Comparison of ENCODE assay signal across 8 cellular contexts in genomic region chr12:50024804-50025186, GRCh38. TPM values are rescaled to one million over a fixed set of nuclear protein-coding genes. Genes with fewer than 3 reads are reported as not detected.
DNase-seq lines count a peak whose midpoint lies in the region; ATAC-seq and TF ChIP-seq lines count a peak whose summit lies in the region.

No MANE protein-coding gene starts in this region.

- H3K27ac Mint-ChIP-seq in activated CD4-positive, alpha-beta memory T cell treated with anti-CD3 and anti-CD28 coated beads, Interleukin-2, amount 10 ng/mL, durations not matched to agents 7 days and 5 days = peak overlapping the region; percentile 96
- H3K27ac Mint-ChIP-seq in stimulated activated naive CD8-positive, alpha-beta T cell treated with anti-CD3 and anti-CD28 coated beads, Interleukin-15, Interleukin-2, amounts not matched to agents 100 ng/mL and 50 ng/mL, for 24 hours = peak overlapping the region; percentile 97

- ATAC-seq in HG03175 (IDR thresholded peaks at IDR 0.05; ENCODE audit: unreplicated experiment) = peak; percentile 10

- peak overlapping the region; percentile 88 for H3K4me3 ChIP-seq in iPS-18c (ENCODE audit: insufficient read depth, low read depth, low read length)

- peaks cover 45% of the 10 kb centered on the region for H3K4me1 Mint-ChIP-seq in activated CD4-positive, alpha-beta memory T cell treated with anti-CD3 and anti-CD28 coated beads, Interleukin-2, amount 10 ng/mL, durations not matched to agents 7 days and 5 days
- H3K4me1 Mint-ChIP-seq in stimulated activated naive CD8-positive, alpha-beta T cell treated with anti-CD3 and anti-CD28 coated beads, Interleukin-15, Interleukin-2, amounts not matched to agents 100 ng/mL and 50 ng/mL, for 24 hours (ENCODE audit: low read depth) = peaks cover 32% of the 10 kb centered on the region

- H3K27me3 Mint-ChIP-seq in activated CD4-positive, alpha-beta memory T cell treated with anti-CD3 and anti-CD28 coated beads, Interleukin-2, amount 10 ng/mL, durations not matched to agents 7 days and 5 days = peaks cover 2% of the 10 kb centered on the region
- H3K27me3 Mint-ChIP-seq in stimulated activated naive CD8-positive, alpha-beta T cell treated with anti-CD3 and anti-CD28 coated beads, Interleukin-15, Interleukin-2, amounts not matched to agents 100 ng/mL and 50 ng/mL, for 24 hours = peaks cover 3% of the 10 kb centered on the region

- peak overlapping the region; percentile 94 for H3K4me3 Mint-ChIP-seq in activated CD4-positive, alpha-beta memory T cell treated with anti-CD3 and anti-CD28 coated beads, Interleukin-2, amount 10 ng/mL, durations not matched to agents 7 days and 5 days
- H3K4me3 Mint-ChIP-seq in stimulated activated naive CD8-positive, alpha-beta T cell treated with anti-CD3 and anti-CD28 coated beads, Interleukin-15, Interleukin-2, amounts not matched to agents 100 ng/mL and 50 ng/mL, for 24 hours = peak overlapping the region; percentile 99

- CTCF ChIA-PET in activated CD4-positive, alpha-beta memory T cell treated with anti-CD3 and anti-CD28 coated beads, Interleukin-2, amount 10 ng/mL, durations not matched to agents 7 days and 5 days (lab: Charles Lee) = interaction anchor here (0.7 to 4.0 kb wide), 11 partner anchors 8 to 87 kb away, joined by 3 to 21 read pairs (median 7); partner anchors contain the start of genes COX14 and SMARCD1
- CTCF ChIA-PET in GM10248 (lab: Yijun Ruan, JAX) = interaction anchor here (1.0 to 3.3 kb wide), 9 partner anchors 9 to 79 kb away, joined by 3 to 36 read pairs (median 6); no protein-coding TSS in a partner anchor

- no peak for TF ChIP-seq CTCF in GM10248 (IDR thresholded peaks at IDR 0.05; ENCODE audit: control extremely low read depth, extremely low read depth, low read depth, missing control alignments)
- no peak for TF ChIP-seq CTCF in GM10266 (IDR thresholded peaks at IDR 0.05; ENCODE audit: control insufficient read depth, insufficient read depth, low read depth, missing control alignments)

- peaks cover 36% of the 10 kb centered on the region for H3K36me3 Mint-ChIP-seq in activated CD4-positive, alpha-beta memory T cell treated with anti-CD3 and anti-CD28 coated beads, Interleukin-2, amount 10 ng/mL, durations not matched to agents 7 days and 5 days (ENCODE audit: low read depth)
- peaks cover 31% of the 10 kb centered on the region for H3K36me3 Mint-ChIP-seq in stimulated activated naive CD8-positive, alpha-beta T cell treated with anti-CD3 and anti-CD28 coated beads, Interleukin-15, Interleukin-2, amounts not matched to agents 100 ng/mL and 50 ng/mL, for 24 hours (ENCODE audit: low read depth)

- H3K9me3 ChIP-seq in iPS-18c (ENCODE audit: control insufficient read depth, insufficient read depth, low read length) = no peaks in the 10 kb centered on the region

- DNase-seq in activated T-cell treated with anti-CD3 and anti-CD28 coated beads for 48 hours (ENCODE audit: low read depth) (peak; percentile 13), activated T-cell treated with anti-CD3 and anti-CD28 coated beads for 4 hours (no peak), GM10248 (ENCODE audit: extremely low spot score) (no peak), GM10266 (ENCODE audit: extremely low spot score) (no peak)
- no peak for DNase-seq in activated CD4-positive, alpha-beta memory T cell treated with anti-CD3 and anti-CD28 coated beads, Interleukin-2, amount 10 ng/mL, durations not matched to agents 7 days and 5 days

- POLR2A ChIA-PET in activated CD4-positive, alpha-beta memory T cell treated with anti-CD3 and anti-CD28 coated beads, Interleukin-2, amount 10 ng/mL, durations not matched to agents 7 days and 5 days (lab: Charles Lee) = interaction anchor here (0.6 to 2.8 kb wide), 19 partner anchors 9 to 1082 kb away, joined by 3 to 12 read pairs (median 6); partner anchors contain the start of genes BCDIN3D, COX14, LIMA1 and SMARCD1
- POLR2A ChIA-PET in GM10248 (lab: Yijun Ruan, JAX) = interaction anchor here (0.5 to 0.7 kb wide), 2 partner anchors 523 to 836 kb away, joined by 3 to 5 read pairs; partner anchors contain the start of gene TUBA1A

- peaks cover 2% of the 10 kb centered on the region for H3K9me3 Mint-ChIP-seq in activated CD4-positive, alpha-beta memory T cell treated with anti-CD3 and anti-CD28 coated beads, Interleukin-2, amount 10 ng/mL, durations not matched to agents 7 days and 5 days
- H3K9me3 Mint-ChIP-seq in stimulated activated naive CD8-positive, alpha-beta T cell treated with anti-CD3 and anti-CD28 coated beads, Interleukin-15, Interleukin-2, amounts not matched to agents 100 ng/mL and 50 ng/mL, for 24 hours = peaks cover 4% of the 10 kb centered on the region

RNA-seq across cellular contexts. Expression of gene RACGAP1, which starts 0.5 kb away (rescaled TPM):
- 100 to 1,000 TPM; 172 to 179 TPM for total RNA-seq in activated CD4-positive, alpha-beta memory T cell treated with anti-CD3 and anti-CD28 coated beads, Interleukin-2, amount 10 ng/mL, durations not matched to agents 7 days and 5 days

RNA-seq across cellular contexts. Expression of gene ASIC1, which starts 32.6 kb away (rescaled TPM):
- under 1 TPM; 0.91 to 0.98 TPM for total RNA-seq in activated CD4-positive, alpha-beta memory T cell treated with anti-CD3 and anti-CD28 coated beads, Interleukin-2, amount 10 ng/mL, durations not matched to agents 7 days and 5 days

RNA-seq across cellular contexts. Expression of gene AQP6, which starts 52.0 kb away (rescaled TPM):
- not detected for total RNA-seq in activated CD4-positive, alpha-beta memory T cell treated with anti-CD3 and anti-CD28 coated beads, Interleukin-2, amount 10 ng/mL, durations not matched to agents 7 days and 5 days
